8 cellular contexts compared by ENCODE assay signal in genomic region chr10:133608855-133609254, GRCh38. TPM values are rescaled to one million over a fixed set of nuclear protein-coding genes. Genes with fewer than 3 reads are reported as not detected.
DNase-seq lines count a peak whose midpoint lies in the region; ATAC-seq and TF ChIP-seq lines count a peak whose summit lies in the region.

No MANE protein-coding gene starts in this region.

- H3K4me3 ChIP-seq in AG04450 (ENCODE audit: low read depth, low read length) (no peak overlapping the region), GM12865 (ENCODE audit: low read depth, low read length) (no peak overlapping the region), H7 (ENCODE audit: insufficient read depth, low read depth, low read length) (no peak overlapping the region)

- peaks cover 22% of the 10 kb centered on the region for H3K27me3 Mint-ChIP-seq in activated naive CD4-positive, alpha-beta T cell treated with anti-CD3 and anti-CD28 coated beads for 36 hours (ENCODE audit: low read depth)
- peaks cover 36 to 54% of the 10 kb centered on the region in 2 donors for H3K27me3 Mint-ChIP-seq in natural killer cell treated with Interleukin-12 subunit alpha and Interleukin-12 subunit beta and Interleukin-15 and Interleukin-18, amount 100 ng/mL, for 72 hours

- H3K27me3 ChIP-seq in AG04450 (ENCODE audit: control insufficient read depth, insufficient read depth, low read length) (no peaks in the 10 kb centered on the region), H7 (ENCODE audit: control insufficient read depth, insufficient read depth, low read length) (no peaks in the 10 kb centered on the region)

- no peaks in the 10 kb centered on the region for H3K36me3 ChIP-seq in H7 (replicated peaks; ENCODE audit: control insufficient read depth, insufficient read depth, low read length)

- no peak overlapping the region for H3K27ac Mint-ChIP-seq in activated naive CD4-positive, alpha-beta T cell treated with anti-CD3 and anti-CD28 coated beads for 36 hours
- no peak overlapping the region for H3K27ac Mint-ChIP-seq in natural killer cell treated with Interleukin-12 subunit alpha and Interleukin-12 subunit beta and Interleukin-15 and Interleukin-18, amount 100 ng/mL, for 72 hours

- H3K4me3 Mint-ChIP-seq in activated naive CD4-positive, alpha-beta T cell treated with anti-CD3 and anti-CD28 coated beads for 36 hours: no peak overlapping the region
- H3K4me3 Mint-ChIP-seq in natural killer cell treated with Interleukin-12 subunit alpha and Interleukin-12 subunit beta and Interleukin-15 and Interleukin-18, amount 100 ng/mL, for 72 hours: no peak overlapping the region

- H3K9me3 ChIP-seq in AG04450 (ENCODE audit: control insufficient read depth, insufficient read depth, low read length): no peaks in the 10 kb centered on the region; the same call in 1 of the 2 replicates

- H3K9me3 Mint-ChIP-seq in activated naive CD4-positive, alpha-beta T cell treated with anti-CD3 and anti-CD28 coated beads for 36 hours: peaks cover 2% of the 10 kb centered on the region
- no peaks in the 10 kb centered on the region for H3K9me3 Mint-ChIP-seq in natural killer cell treated with Interleukin-12 subunit alpha and Interleukin-12 subunit beta and Interleukin-15 and Interleukin-18, amount 100 ng/mL, for 72 hours

- TF ChIP-seq CTCF in AG04450 (IDR thresholded peaks at IDR 0.05; ENCODE audit: low read depth, low read length): peak; percentile 54
- TF ChIP-seq CTCF in GM12865 (IDR thresholded peaks at IDR 0.05; ENCODE audit: insufficient read depth, low read depth, low read length, missing control alignments): peak; percentile 37

- no peak for ATAC-seq in HG03342 (IDR thresholded peaks at IDR 0.05; ENCODE audit: unreplicated experiment)
- ATAC-seq in natural killer cell treated with Interleukin-12 subunit alpha and Interleukin-12 subunit beta and Interleukin-15 and Interleukin-18, amount 100 ng/mL, for 72 hours: no peak

- CTCF ChIA-PET in AG04450 (lab: Charles Lee): interaction anchor here (0.9 to 1.8 kb wide), 3 partner anchors 170 to 279 kb away, joined by 3 to 10 read pairs (median 4); no protein-coding TSS in a partner anchor
- CTCF ChIA-PET in activated naive CD4-positive, alpha-beta T cell treated with anti-CD3 and anti-CD28 coated beads for 36 hours (lab: Charles Lee): interaction anchor here (0.6 to 2.5 kb wide), 5 partner anchors 7 to 173 kb away, joined by 3 to 12 read pairs (median 6); no protein-coding TSS in a partner anchor

- H3K4me1 Mint-ChIP-seq in activated naive CD4-positive, alpha-beta T cell treated with anti-CD3 and anti-CD28 coated beads for 36 hours (ENCODE audit: low read depth): no peaks in the 10 kb centered on the region
- no peaks in the 10 kb centered on the region for H3K4me1 Mint-ChIP-seq in natural killer cell treated with Interleukin-12 subunit alpha and Interleukin-12 subunit beta and Interleukin-15 and Interleukin-18, amount 100 ng/mL, for 72 hours (ENCODE audit: low read depth in 2 of 2)

- H3K36me3 Mint-ChIP-seq in activated naive CD4-positive, alpha-beta T cell treated with anti-CD3 and anti-CD28 coated beads for 36 hours (ENCODE audit: low read depth): no peaks in the 10 kb centered on the region
- H3K36me3 Mint-ChIP-seq in natural killer cell treated with Interleukin-12 subunit alpha and Interleukin-12 subunit beta and Interleukin-15 and Interleukin-18, amount 100 ng/mL, for 72 hours: peaks cover 7% of the 10 kb centered on the region

- DNase-seq in AG04450 (ENCODE audit: low read depth, low spot score): no peak
- no peak for DNase-seq in GM12865 (ENCODE audit: low read depth)
- DNase-seq in RKO (ENCODE audit: low spot score): peak; percentile 21
- DNase-seq in iPS-NIHi11 (ENCODE audit: low spot score): peak; percentile 21
- no peak for DNase-seq in H7
- no peak for DNase-seq in activated naive CD4-positive, alpha-beta T cell treated with anti-CD3 and anti-CD28 coated beads for 36 hours
- DNase-seq in natural killer cell treated with Interleukin-12 subunit alpha and Interleukin-12 subunit beta and Interleukin-15 and Interleukin-18, amount 100 ng/mL, for 72 hours (ENCODE audit: low spot score): no peak

- no peak overlapping the region for H3K27ac ChIP-seq in AG04450 (ENCODE audit: low read depth, low read length)

- POLR2A ChIA-PET in AG04450 (lab: Yijun Ruan, JAX): no interaction called here

- intact Hi-C loops in activated naive CD4-positive, alpha-beta T cell treated with anti-CD3 and anti-CD28 coated beads for 36 hours (cut with micrococcal nuclease): loop anchor here (1.0 to 5.0 kb wide), 3 partner anchors 172 to 297 kb away; no protein-coding TSS in a partner anchor

RNA-seq across cellular contexts. Expression of gene FRG2B, which starts 17.7 kb away (rescaled TPM):
- polyA plus RNA-seq in AG04450 (2011; rRNA removed): not detected in 2 replicates
- not detected in 2 replicates for polyA minus RNA-seq in AG04450 (2011; rRNA and poly(A)+ RNA removed)
- total RNA-seq in H7 (2014; rRNA removed; shearing (Covaris generic)): 0.45 TPM in 1 of 2 replicates, not detected in the other
- total RNA-seq in activated naive CD4-positive, alpha-beta T cell treated with anti-CD3 and anti-CD28 coated beads for 36 hours: not detected
- total RNA-seq in natural killer cell treated with Interleukin-12 subunit alpha and Interleukin-12 subunit beta and Interleukin-15 and Interleukin-18, amount 100 ng/mL, for 72 hours: not detected

RNA-seq across cellular contexts. Expression of gene SYCE1, which starts 43.5 kb away (rescaled TPM):
- polyA plus RNA-seq in AG04450 (2011; rRNA removed): not detected in 2 replicates
- polyA minus RNA-seq in AG04450 (2011; rRNA and poly(A)+ RNA removed): not detected in 2 replicates
- total RNA-seq in H7 (2014; rRNA removed; shearing (Covaris generic)): not detected in 2 replicates
- total RNA-seq in activated naive CD4-positive, alpha-beta T cell treated with anti-CD3 and anti-CD28 coated beads for 36 hours: under 1 TPM in 1 of 2 experiments, not detected in 1; 0.17 TPM
- not detected for total RNA-seq in natural killer cell treated with Interleukin-12 subunit alpha and Interleukin-12 subunit beta and Interleukin-15 and Interleukin-18, amount 100 ng/mL, for 72 hours

Comparison
In these comparisons a context has a peak if more than half of its experiments do, and no peak if none do; other contexts are left out.
1. DNase-seq: peak in RKO (single experiment) and iPS-NIHi11 (single experiment); none in AG04450 (single experiment), GM12865 (single experiment), H7 (single experiment), activated naive CD4-positive, alpha-beta T cell treated with anti-CD3 and anti-CD28 coated beads for 36 hours (single experiment) and natural killer cell treated with Interleukin-12 subunit alpha and Interleukin-12 subunit beta and Interleukin-15 and Interleukin-18, amount 100 ng/mL, for 72 hours (single experiment).